In genomic region chr1:25873120-25873519, GRCh38 we compare ENCODE assay signal across 1 cellular context.
TF ChIP-seq lines count a peak whose summit lies in the region.

No MANE protein-coding gene starts in this region.

TF ChIP-seq in WTC11, 78 proteins besides CTCF, POLR2A, EP300 and RAD21:
- TF ChIP-seq E2F5 (CRISPR knock-in tag; IDR thresholded peaks at IDR 0.05) (no peak), RORB (CRISPR knock-in tag; IDR thresholded peaks at IDR 0.05) (no peak), TEAD1 (CRISPR knock-in tag; IDR thresholded peaks at IDR 0.05) (no peak), ZNF317 (CRISPR knock-in tag; IDR thresholded peaks at IDR 0.05; ENCODE audit: borderline replicate concordance, low read depth) (no peak)
